In the genomic region with DNA sequence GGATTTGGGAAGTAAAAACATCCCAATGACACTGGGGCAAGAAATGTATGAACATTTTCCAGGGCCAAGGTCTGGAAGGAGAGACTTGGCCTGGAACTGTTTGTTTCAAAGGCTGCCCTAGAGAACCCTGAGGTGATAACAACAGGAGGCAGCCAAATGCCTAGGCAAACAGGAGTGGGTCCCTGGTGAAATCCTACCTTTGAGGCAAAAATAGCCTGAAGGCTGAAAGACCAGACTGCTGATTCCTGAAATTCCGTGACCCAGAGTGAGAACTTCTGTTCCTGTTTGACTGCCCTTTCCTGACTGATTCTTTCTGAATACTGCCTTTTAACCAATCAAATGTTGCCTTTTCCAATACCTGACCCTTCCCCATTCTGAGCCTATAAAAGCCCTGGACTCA, we compare ENCODE assay signal across 24 cellular contexts.
"Had no signal": no experiment of that assay in that cellular context is flagged by ENCODE, and none has a peak within 500 bp of the region (broad histone marks: within the 10 kb centered on the region; RNA-seq: fewer than 3 reads in every experiment).

No MANE protein-coding gene starts in this region.

- DNase-seq: activated CD4-positive, alpha-beta memory T cell treated with anti-CD3 and anti-CD28 coated beads, Interleukin-2, amount 10 ng/mL, durations not matched to agents 7 days and 5 days; activated CD4-positive, alpha-beta T cell treated with anti-CD3 and anti-CD28 coated beads for 36 hours; activated CD4-positive, alpha-beta T cell treated with anti-CD3 and anti-CD28 coated beads, Interleukin-2, amount 10 ng/mL, durations not matched to agents 7 days and 5 days; activated CD4-positive, alpha-beta T cell treated with anti-CD3 and anti-CD28 coated beads, Interleukin-2, amount 50 U/mL, for 4 hours; activated CD4-positive, CD25-positive, alpha-beta regulatory T cell; activated CD4-positive, CD25-positive, alpha-beta regulatory T cell treated with anti-CD3 and anti-CD28 coated beads, Interleukin-2, amount 50 U/mL, for 72 hours; activated CD8-positive, alpha-beta memory T cell treated with anti-CD3 and anti-CD28 coated beads, Interleukin-2, amount 50 U/mL, for 48 hours; activated gamma-delta T cell; activated naive CD4-positive, alpha-beta T cell; activated naive CD4-positive, alpha-beta T cell treated with anti-CD3 and anti-CD28 coated beads, Interleukin-2, amount 50 U/mL, for 16 hours; activated T-cell treated with anti-CD3 and anti-CD28 coated beads for 4 hours; activated T-cell treated with anti-CD3 and anti-CD28 coated beads, Interleukin-2, amount 50 U/mL, for 24 hours; activated T-cell treated with anti-CD3 and anti-CD28 coated beads, Interleukin-2, amount 50 U/mL, for 72 hours; amniotic stem cell; anterior cingulate cortex; cortex of kidney; dermis blood vessel endothelial cell; effector CD4-positive, alpha-beta T cell; effector memory CD8-positive, alpha-beta T cell; foreskin fibroblast; head of caudate nucleus; T-helper 2 cell had no signal

- H3K9me3 Mint-ChIP-seq: activated CD4-positive, alpha-beta memory T cell treated with anti-CD3 and anti-CD28 coated beads, Interleukin-2, amount 10 ng/mL, durations not matched to agents 7 days and 5 days; activated CD4-positive, alpha-beta T cell treated with anti-CD3 and anti-CD28 coated beads, Interleukin-2, amount 10 ng/mL, durations not matched to agents 7 days and 5 days; activated T-cell treated with anti-CD3 and anti-CD28 coated beads, Interleukin-2, amount 50 U/mL, for 24 hours; activated T-cell treated with anti-CD3 and anti-CD28 coated beads, Interleukin-2, amount 50 U/mL, for 72 hours; effector memory CD8-positive, alpha-beta T cell had no signal

- H3K27ac Mint-ChIP-seq: activated CD4-positive, alpha-beta memory T cell treated with anti-CD3 and anti-CD28 coated beads, Interleukin-2, amount 10 ng/mL, durations not matched to agents 7 days and 5 days; activated CD4-positive, alpha-beta T cell treated with anti-CD3 and anti-CD28 coated beads for 36 hours; activated CD4-positive, alpha-beta T cell treated with anti-CD3 and anti-CD28 coated beads, Interleukin-2, amount 10 ng/mL, durations not matched to agents 7 days and 5 days; activated naive CD8-positive, alpha-beta T cell; activated T-cell treated with anti-CD3 and anti-CD28 coated beads, Interleukin-2, amount 50 U/mL, for 24 hours; activated T-cell treated with anti-CD3 and anti-CD28 coated beads, Interleukin-2, amount 50 U/mL, for 72 hours; effector memory CD8-positive, alpha-beta T cell had no signal

- H3K27ac ChIP-seq: epithelial cell of prostate had no signal

- H3K4me1 Mint-ChIP-seq: activated CD4-positive, alpha-beta memory T cell treated with anti-CD3 and anti-CD28 coated beads, Interleukin-2, amount 10 ng/mL, durations not matched to agents 7 days and 5 days; activated CD4-positive, alpha-beta T cell treated with anti-CD3 and anti-CD28 coated beads for 36 hours; activated CD4-positive, alpha-beta T cell treated with anti-CD3 and anti-CD28 coated beads, Interleukin-2, amount 10 ng/mL, durations not matched to agents 7 days and 5 days had no signal

- H3K27me3 Mint-ChIP-seq: activated CD4-positive, alpha-beta T cell treated with anti-CD3 and anti-CD28 coated beads for 36 hours; activated CD4-positive, alpha-beta T cell treated with anti-CD3 and anti-CD28 coated beads, Interleukin-2, amount 10 ng/mL, durations not matched to agents 7 days and 5 days; activated T-cell treated with anti-CD3 and anti-CD28 coated beads, Interleukin-2, amount 50 U/mL, for 24 hours; effector memory CD8-positive, alpha-beta T cell had no signal

- H3K36me3 Mint-ChIP-seq: activated naive CD8-positive, alpha-beta T cell had no signal

- H3K4me3 Mint-ChIP-seq: activated CD4-positive, alpha-beta memory T cell treated with anti-CD3 and anti-CD28 coated beads, Interleukin-2, amount 10 ng/mL, durations not matched to agents 7 days and 5 days; activated CD4-positive, alpha-beta T cell treated with anti-CD3 and anti-CD28 coated beads for 36 hours; activated CD4-positive, alpha-beta T cell treated with anti-CD3 and anti-CD28 coated beads, Interleukin-2, amount 10 ng/mL, durations not matched to agents 7 days and 5 days; activated naive CD8-positive, alpha-beta T cell; activated T-cell treated with anti-CD3 and anti-CD28 coated beads, Interleukin-2, amount 50 U/mL, for 24 hours; activated T-cell treated with anti-CD3 and anti-CD28 coated beads, Interleukin-2, amount 50 U/mL, for 72 hours; effector memory CD8-positive, alpha-beta T cell had no signal
